Comparison of ENCODE assay signal across 9 cellular contexts in the genomic region with DNA sequence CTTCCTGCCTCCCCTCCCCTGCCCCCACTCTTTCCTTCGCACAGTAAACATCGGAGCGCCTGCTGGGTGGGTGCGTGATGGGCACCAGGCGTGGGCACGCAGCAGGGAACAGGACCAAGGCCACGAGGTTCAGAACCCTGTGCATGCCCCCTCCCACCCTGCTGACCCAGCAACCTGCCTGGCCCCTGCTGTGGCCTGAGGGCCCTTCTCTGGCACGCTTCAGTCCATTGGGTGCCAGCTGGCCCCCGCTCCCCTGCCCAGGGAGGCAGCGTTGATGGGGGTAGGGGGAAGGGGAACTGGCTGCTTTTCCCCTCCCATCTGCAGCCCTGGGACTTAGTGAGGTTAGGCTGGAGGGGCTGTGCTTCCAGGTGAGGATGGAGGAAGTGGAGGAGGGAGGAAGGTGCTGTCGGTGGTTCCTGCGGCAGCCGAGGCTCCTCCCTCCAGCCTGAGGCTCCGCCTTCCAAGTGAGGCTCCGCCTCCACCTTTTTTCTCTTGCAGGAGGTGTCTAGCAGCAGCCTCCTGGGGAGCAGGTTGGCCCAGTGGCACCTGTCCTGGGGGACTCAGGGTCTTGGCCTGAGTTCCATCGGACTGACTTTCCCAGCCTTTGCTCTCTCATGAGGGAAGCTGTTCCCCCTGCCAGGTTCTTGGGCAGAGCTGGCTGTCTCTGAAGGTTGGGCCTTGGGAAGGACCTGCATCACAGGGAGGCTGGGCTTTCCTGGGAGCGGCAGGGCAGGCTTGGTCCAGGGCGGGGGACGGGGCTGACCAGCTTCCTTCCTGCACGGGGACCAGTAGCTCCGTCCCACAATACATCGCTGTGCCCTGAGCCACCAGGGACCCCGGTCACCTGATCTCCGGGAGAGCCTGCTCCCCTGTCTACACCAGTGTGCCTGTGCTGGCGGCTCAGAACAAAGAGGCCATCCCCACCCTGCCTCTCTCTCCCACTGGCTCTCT. TPM values are rescaled to one million over a fixed set of nuclear protein-coding genes. Genes with fewer than 3 reads are reported as not detected.
DNase-seq lines count a peak whose midpoint lies in the region; ATAC-seq and TF ChIP-seq lines count a peak whose summit lies in the region.
"Had no signal": no experiment of that assay in that cellular context is flagged by ENCODE, and none has a peak within 500 bp of the region (broad histone marks: within the 10 kb centered on the region; RNA-seq: fewer than 3 reads in every experiment).

No MANE protein-coding gene starts in this region.

- ATAC-seq in right cardiac atrium (peak; percentile 24 to 61), HG03565 (IDR thresholded peaks at IDR 0.05; ENCODE audit: unreplicated experiment) (no peak)

- H3K4me3 ChIP-seq in HEK293 (ENCODE audit: low read depth, low read length) (no peak overlapping the region), right cardiac atrium (ENCODE audit: low read length) (no peak overlapping the region)

- WGBS in right cardiac atrium, result 70% methylated on average over 25 of the region's 25 CpGs

- H3K9me3 ChIP-seq in HEK293 (ENCODE audit: control insufficient read depth, insufficient read depth, low read depth, low read length) (no peaks in the 10 kb centered on the region), right cardiac atrium (ENCODE audit: control insufficient read depth, low read length) (no peaks in the 10 kb centered on the region)

- CTCF ChIA-PET in HEK293 (lab: Yijun Ruan, JAX), result no interaction called here
- CTCF ChIA-PET in RWPE1 (lab: Yijun Ruan, JAX), result no interaction called here

- TF ChIP-seq CTCF in HEK293 (tag by site-specific recombination; IDR thresholded peaks at IDR 0.05) (no peak), RWPE1 (conservative IDR thresholded peaks at IDR 0.05; ENCODE audit: low read depth) (no peak)

- H3K27ac ChIP-seq in HEK293 (ENCODE audit: extremely low read depth, low read depth, low read length) (no peak overlapping the region), right cardiac atrium (ENCODE audit: low read length) (peak overlapping the region; percentile 14), RWPE1 (no peak overlapping the region)

- H3K36me3 ChIP-seq in HEK293 (ENCODE audit: control insufficient read depth in 2 of 2, insufficient read depth in 1 of 2, low read length in 2 of 2), result peaks cover 3 to 69% of the 10 kb centered on the region in 2 experiments; a peak in 2 of 3 replicates

- POLR2A ChIA-PET in HEK293 (lab: Yijun Ruan, JAX) (no interaction called here), RWPE1 (lab: Yijun Ruan, JAX; ENCODE audit: low non-redundant PET) (no interaction called here)

- no peaks in the 10 kb centered on the region for H3K27me3 ChIP-seq in right cardiac atrium (ENCODE audit: control insufficient read depth, insufficient read depth)

- no peaks in the 10 kb centered on the region for H3K4me1 ChIP-seq in HEK293 (ENCODE audit: control insufficient read depth, insufficient read depth, low read length)
- H3K4me1 ChIP-seq in right cardiac atrium (ENCODE audit: control insufficient read depth, insufficient read depth, low read length), result peaks cover 2% of the 10 kb centered on the region

- DNase-seq in activated T-cell treated with anti-CD3 and anti-CD28 coated beads, Interleukin-2, amount 50 U/mL, for 48 hours, result peak; percentile 64 to 74
- DNase-seq in right cardiac atrium (peak; percentile 46 to 80 (median 66)), HK-2 (ENCODE audit: unreplicated experiment) (no peak), NCI-H524 (lab: John Stamatoyannopoulos, UW) (no peak), RWPE1 (ENCODE audit: low spot score) (no peak)
- peak; percentile 37 to 62 for DNase-seq in stimulated activated CD4-positive, alpha-beta T cell treated with anti-CD3 and anti-CD28 coated beads, Interleukin-2, amount 100 ng/mL, for 24 hours
- DNase-seq: cortex of kidney had no signal

- intact Hi-C loops in right cardiac atrium (cut with DNase I), result no loop called here

TF ChIP-seq in HEK293, 187 proteins besides CTCF, POLR2A, EP300 and RAD21:
- no peak for TF ChIP-seq ZNF37A (tag by site-specific recombination; IDR thresholded peaks at IDR 0.05)
- TF ChIP-seq OVOL3 (tag by site-specific recombination; IDR thresholded peaks at IDR 0.05), result no peak
- peak; percentile 13; the same call in 1 of the 2 replicates for TF ChIP-seq GLIS1 (tag by site-specific recombination; IDR thresholded peaks at IDR 0.05)
- TF ChIP-seq ZNF214 (tag by site-specific recombination; IDR thresholded peaks at IDR 0.05; ENCODE audit: borderline replicate concordance), result no peak
- TF ChIP-seq HOXC10 (CRISPR knock-in tag; IDR thresholded peaks at IDR 0.05), result no peak
- TF ChIP-seq, protein P1, sequence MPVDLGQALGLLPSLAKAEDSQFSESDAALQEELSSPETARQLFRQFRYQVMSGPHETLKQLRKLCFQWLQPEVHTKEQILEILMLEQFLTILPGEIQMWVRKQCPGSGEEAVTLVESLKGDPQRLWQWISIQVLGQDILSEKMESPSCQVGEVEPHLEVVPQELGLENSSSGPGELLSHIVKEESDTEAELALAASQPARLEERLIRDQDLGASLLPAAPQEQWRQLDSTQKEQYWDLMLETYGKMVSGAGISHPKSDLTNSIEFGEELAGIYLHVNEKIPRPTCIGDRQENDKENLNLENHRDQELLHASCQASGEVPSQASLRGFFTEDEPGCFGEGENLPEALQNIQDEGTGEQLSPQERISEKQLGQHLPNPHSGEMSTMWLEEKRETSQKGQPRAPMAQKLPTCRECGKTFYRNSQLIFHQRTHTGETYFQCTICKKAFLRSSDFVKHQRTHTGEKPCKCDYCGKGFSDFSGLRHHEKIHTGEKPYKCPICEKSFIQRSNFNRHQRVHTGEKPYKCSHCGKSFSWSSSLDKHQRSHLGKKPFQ (tag by site-specific recombination; IDR thresholded peaks at IDR 0.05), result no peak
- no peak for TF ChIP-seq ZNF184 (tag by site-specific recombination; IDR thresholded peaks at IDR 0.05)
- TF ChIP-seq ZNF623 (tag by site-specific recombination; IDR thresholded peaks at IDR 0.05), result no peak
- TF ChIP-seq ZNF394 (tag by site-specific recombination; IDR thresholded peaks at IDR 0.05; ENCODE audit: borderline replicate concordance), result no peak
- TF ChIP-seq MEIS1 (CRISPR knock-in tag; IDR thresholded peaks at IDR 0.05; ENCODE audit: borderline replicate concordance), result no peak
- TF ChIP-seq SP2 (tag by site-specific recombination; IDR thresholded peaks at IDR 0.05), result peak; percentile 60
- TF ChIP-seq, protein P2, sequence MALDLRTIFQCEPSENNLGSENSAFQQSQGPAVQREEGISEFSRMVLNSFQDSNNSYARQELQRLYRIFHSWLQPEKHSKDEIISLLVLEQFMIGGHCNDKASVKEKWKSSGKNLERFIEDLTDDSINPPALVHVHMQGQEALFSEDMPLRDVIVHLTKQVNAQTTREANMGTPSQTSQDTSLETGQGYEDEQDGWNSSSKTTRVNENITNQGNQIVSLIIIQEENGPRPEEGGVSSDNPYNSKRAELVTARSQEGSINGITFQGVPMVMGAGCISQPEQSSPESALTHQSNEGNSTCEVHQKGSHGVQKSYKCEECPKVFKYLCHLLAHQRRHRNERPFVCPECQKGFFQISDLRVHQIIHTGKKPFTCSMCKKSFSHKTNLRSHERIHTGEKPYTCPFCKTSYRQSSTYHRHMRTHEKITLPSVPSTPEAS (tag by site-specific recombination; IDR thresholded peaks at IDR 0.05), result no peak

RNA-seq across cellular contexts. Expression of gene PIAS4, which starts 7.3 kb away (rescaled TPM):
- 10 to 100 TPM; 11.9 to 13.1 (median 12.5) TPM for total RNA-seq in right cardiac atrium
- 9.6 TPM for polyA plus RNA-seq in right cardiac atrium

RNA-seq across cellular contexts. Expression of gene EEF2, which starts 29.6 kb away (rescaled TPM):
- 1,000 to 10,000 TPM; 2,000 to 2,630 (median 2,240) TPM for total RNA-seq in right cardiac atrium
- polyA plus RNA-seq in right cardiac atrium, result 1,037 TPM

RNA-seq across cellular contexts. Expression of gene DAPK3, which starts 43.9 kb away (rescaled TPM):
- 100 to 1,000 TPM in 2 of 4 donors, 10 to 100 TPM in 2; 67.8 to 121 (median 93.4) TPM for total RNA-seq in right cardiac atrium
- 122 TPM for polyA plus RNA-seq in right cardiac atrium

RNA-seq across cellular contexts. Expression of gene ZBTB7A, which starts 51.9 kb away (rescaled TPM):
- 10 to 100 TPM; 28.6 to 32.6 (median 31.6) TPM for total RNA-seq in right cardiac atrium
- polyA plus RNA-seq in right cardiac atrium, result 17.5 TPM

Comparison
In these comparisons a context has a peak if more than half of its experiments do, and no peak if none do; other contexts are left out.
1. DNase-seq: peak in activated T-cell treated with anti-CD3 and anti-CD28 coated beads, Interleukin-2, amount 50 U/mL, for 48 hours (2 of 2), right cardiac atrium (3 of 3) and stimulated activated CD4-positive, alpha-beta T cell treated with anti-CD3 and anti-CD28 coated beads, Interleukin-2, amount 100 ng/mL, for 24 hours (2 of 2); none in HK-2 (single experiment), NCI-H524 (0 of 2) and RWPE1 (single experiment).